ENCODE assay signal across 26 cellular contexts in genomic region chr3:52293491-52294319, GRCh38.
"Had no signal": no experiment of that assay in that cellular context is flagged by ENCODE, and none has a peak within 500 bp of the region (broad histone marks: within the 10 kb centered on the region; RNA-seq: fewer than 3 reads in every experiment).

No MANE protein-coding gene starts in this region.

- H3K4me3 ChIP-seq: adrenal gland, ascending aorta, lung, mucosa of descending colon, ovary, prostate gland, smooth muscle cell, tibial nerve had no signal

- H3K4me2 ChIP-seq: smooth muscle cell had no signal

- H3K9me3 ChIP-seq: adrenal gland, ascending aorta, mucosa of descending colon, neutrophil, ovary, prostate gland, tibial nerve had no signal

- H3K27me3 ChIP-seq: adrenal gland, ascending aorta, ovary, tibial nerve had no signal

- ATAC-seq: activated CD4-positive, alpha-beta T cell treated with anti-CD3 and anti-CD28 coated beads for 36 hours; activated T-cell treated with anti-CD3 and anti-CD28 coated beads, Interleukin-2, amount 50 U/mL, for 72 hours; effector memory CD8-positive, alpha-beta T cell; mucosa of descending colon; natural killer cell treated with Interleukin-12 subunit alpha and Interleukin-12 subunit beta and Interleukin-15 and Interleukin-18, amount 100 ng/mL, for 72 hours had no signal

- H3K4me1 ChIP-seq: prostate gland had no signal

- H3K36me3 ChIP-seq: ovary, prostate gland had no signal

- H3K27ac ChIP-seq: adrenal gland, ascending aorta, neutrophil, ovary, prostate gland, tibial nerve had no signal

- DNase-seq: activated CD4-positive, alpha-beta T cell treated with anti-CD3 and anti-CD28 coated beads for 36 hours; activated CD4-positive, CD25-positive, alpha-beta regulatory T cell; activated naive CD4-positive, alpha-beta T cell; activated naive CD8-positive, alpha-beta T cell treated with anti-CD3 and anti-CD28 coated beads for 36 hours; activated T-cell treated with anti-CD3 and anti-CD28 coated beads for 4 hours; activated T-cell treated with anti-CD3 and anti-CD28 coated beads, Interleukin-2, amount 50 U/mL, for 72 hours; adrenal gland; cortex of kidney; effector memory CD8-positive, alpha-beta T cell; erythroblast; head of caudate nucleus; hypothalamus; immature natural killer cell; retina; stimulated activated CD4-positive, alpha-beta T cell treated with anti-CD3 and anti-CD28 coated beads, Interleukin-15, amount 100 ng/mL, for 24 hours; stimulated activated CD4-positive, alpha-beta T cell treated with anti-CD3 and anti-CD28 coated beads, Interleukin-2, amount 100 ng/mL, for 24 hours; stimulated activated naive CD4-positive, alpha-beta T cell had no signal
